Comparison of ENCODE assay signal across 27 cellular contexts in genomic region chr12:117914686-117915085, GRCh38.
DNase-seq lines count a peak whose midpoint lies in the region; TF ChIP-seq lines count a peak whose summit lies in the region.
"Had no signal": no experiment of that assay in that cellular context is flagged by ENCODE, and none has a peak within 500 bp of the region (broad histone marks: within the 10 kb centered on the region; RNA-seq: fewer than 3 reads in every experiment).

No MANE protein-coding gene starts in this region.

- no peaks in the 10 kb centered on the region for H3K4me1 ChIP-seq in HEK293 (ENCODE audit: control insufficient read depth, insufficient read depth, low read length)
- H3K4me1 ChIP-seq: A549, BE2C, Caco-2 had no signal

- DNase-seq in GF-D8 (lab: John Stamatoyannopoulos, UW): no peak
- DNase-seq: 8988T; ACHN; AML-193; BE2C; C1 segment of cervical spinal cord; Caco-2; Calu3; CD4-positive, alpha-beta memory T cell; CD4-positive, alpha-beta T cell; CD4-positive, CD25-positive, alpha-beta regulatory T cell; CD8-positive, alpha-beta memory T cell; CD8-positive, alpha-beta T cell; COR-L47; DMS 273 treated with DMSO at 0.1 percent for 48 hours; DMS153; DMS53; DMS79; DMS79 treated with DMSO at 0.1 percent for 48 hours; DND-41; EL had no signal

- H3K27ac ChIP-seq in HEK293 (ENCODE audit: extremely low read depth, low read depth, low read length): no peak overlapping the region
- H3K27ac ChIP-seq: 22Rv1; A549; BLaER1; BLaER1 treated with 17β-estradiol and CSF1 and Interleukin-3, amounts not matched to agents 10 nM and 100 nM; C4-2B had no signal

- H3K9me3 ChIP-seq in HEK293 (ENCODE audit: control insufficient read depth, insufficient read depth, low read depth, low read length): no peaks in the 10 kb centered on the region
- H3K9me3 ChIP-seq: BE2C, Caco-2 had no signal

- POLR2A ChIA-PET in HEK293 (lab: Yijun Ruan, JAX): no interaction called here

- CTCF ChIA-PET in HEK293 (lab: Yijun Ruan, JAX): no interaction called here

- H3K36me3 ChIP-seq in HEK293 (ENCODE audit: control insufficient read depth in 2 of 2, insufficient read depth in 1 of 2, low read length in 2 of 2): no peaks in the 10 kb centered on the region
- H3K36me3 ChIP-seq: BE2C; BLaER1; BLaER1 treated with 17β-estradiol and CSF1 and Interleukin-3, amounts not matched to agents 10 nM and 100 nM had no signal

- no peak overlapping the region for H3K4me3 ChIP-seq in HEK293 (ENCODE audit: low read depth, low read length)
- H3K4me3 ChIP-seq: A549; BLaER1; BLaER1 treated with 17β-estradiol and CSF1 and Interleukin-3, amounts not matched to agents 10 nM and 100 nM had no signal

- TF ChIP-seq CTCF in HEK293 (tag by site-specific recombination; IDR thresholded peaks at IDR 0.05): no peak

TF ChIP-seq in HEK293, 187 proteins besides CTCF, POLR2A, EP300 and RAD21:
- TF ChIP-seq ZNF175 (tag by site-specific recombination; IDR thresholded peaks at IDR 0.05) (no peak), ZNF48 (tag by site-specific recombination; IDR thresholded peaks at IDR 0.05) (no peak), ZNF624 (tag by site-specific recombination; IDR thresholded peaks at IDR 0.05) (no peak), ZBTB7A (tag by site-specific recombination; IDR thresholded peaks at IDR 0.05; ENCODE audit: low read depth) (no peak), ZNF776 (tag by site-specific recombination; IDR thresholded peaks at IDR 0.05; ENCODE audit: borderline replicate concordance) (no peak), ZNF18 (tag by site-specific recombination; IDR thresholded peaks at IDR 0.05) (peak; percentile 92)
- TF ChIP-seq, protein P1, sequence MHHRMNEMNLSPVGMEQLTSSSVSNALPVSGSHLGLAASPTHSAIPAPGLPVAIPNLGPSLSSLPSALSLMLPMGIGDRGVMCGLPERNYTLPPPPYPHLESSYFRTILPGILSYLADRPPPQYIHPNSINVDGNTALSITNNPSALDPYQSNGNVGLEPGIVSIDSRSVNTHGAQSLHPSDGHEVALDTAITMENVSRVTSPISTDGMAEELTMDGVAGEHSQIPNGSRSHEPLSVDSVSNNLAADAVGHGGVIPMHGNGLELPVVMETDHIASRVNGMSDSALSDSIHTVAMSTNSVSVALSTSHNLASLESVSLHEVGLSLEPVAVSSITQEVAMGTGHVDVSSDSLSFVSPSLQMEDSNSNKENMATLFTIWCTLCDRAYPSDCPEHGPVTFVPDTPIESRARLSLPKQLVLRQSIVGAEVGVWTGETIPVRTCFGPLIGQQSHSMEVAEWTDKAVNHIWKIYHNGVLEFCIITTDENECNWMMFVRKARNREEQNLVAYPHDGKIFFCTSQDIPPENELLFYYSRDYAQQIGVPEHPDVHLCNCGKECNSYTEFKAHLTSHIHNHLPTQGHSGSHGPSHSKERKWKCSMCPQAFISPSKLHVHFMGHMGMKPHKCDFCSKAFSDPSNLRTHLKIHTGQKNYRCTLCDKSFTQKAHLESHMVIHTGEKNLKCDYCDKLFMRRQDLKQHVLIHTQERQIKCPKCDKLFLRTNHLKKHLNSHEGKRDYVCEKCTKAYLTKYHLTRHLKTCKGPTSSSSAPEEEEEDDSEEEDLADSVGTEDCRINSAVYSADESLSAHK (tag by site-specific recombination; IDR thresholded peaks at IDR 0.05): no peak
